ENCODE assay signal across 9 cellular contexts in genomic region chr18:75638223-75638596, GRCh38.
DNase-seq lines count a peak whose midpoint lies in the region; ATAC-seq, FAIRE-seq and TF ChIP-seq lines count a peak whose summit lies in the region.
"Had no signal": no experiment of that assay in that cellular context is flagged by ENCODE, and none has a peak within 500 bp of the region (broad histone marks: within the 10 kb centered on the region; RNA-seq: fewer than 3 reads in every experiment).

No MANE protein-coding gene starts in this region.

- H3K27me3 ChIP-seq in thoracic aorta (replicated peaks; ENCODE audit: insufficient read depth) = no peaks in the 10 kb centered on the region
- H3K27me3 ChIP-seq in CD4-positive, alpha-beta memory T cell (ENCODE audit: insufficient read depth, low read length) = no peaks in the 10 kb centered on the region

- no peaks in the 10 kb centered on the region for H3K9me3 ChIP-seq in mesodermal cell (ENCODE audit: control insufficient read depth, low read length)
- no peaks in the 10 kb centered on the region for H3K9me3 ChIP-seq in thoracic aorta
- H3K9me3 ChIP-seq in CD4-positive, alpha-beta memory T cell (ENCODE audit: control insufficient read depth in 1 of 2, low read length in 2 of 2) = no peaks in the 10 kb centered on the region

- H3K4me3 ChIP-seq in mesodermal cell (ENCODE audit: extremely low read depth, insufficient read depth, low read length, poor library complexity, severe bottlenecking) = no peak overlapping the region
- H3K4me3 ChIP-seq in thoracic aorta = peak overlapping the region; percentile 54
- H3K4me3 ChIP-seq in CD4-positive, alpha-beta memory T cell (ENCODE audit: low read length in 2 of 2) = no peak overlapping the region

- H3K36me3 ChIP-seq in mesodermal cell (ENCODE audit: control insufficient read depth, insufficient read depth, low read length) = no peaks in the 10 kb centered on the region
- H3K36me3 ChIP-seq in thoracic aorta = no peaks in the 10 kb centered on the region
- H3K36me3 ChIP-seq in CD4-positive, alpha-beta memory T cell (ENCODE audit: insufficient read depth, low read length) = no peaks in the 10 kb centered on the region

- intact Hi-C loops in CD4-positive, alpha-beta memory T cell (cut with micrococcal nuclease) = no loop called here

- POLR2A ChIA-PET in CD4-positive, alpha-beta memory T cell (lab: Charles Lee; ENCODE audit: partially characterized antibody) = no interaction called here
- POLR2A ChIA-PET in T-cell (lab: Charles Lee) = no interaction called here

- no peak for ATAC-seq in thoracic aorta (ENCODE audit: insufficient number of reproducible peaks, low FRiP score, low read depth)
- no peak for ATAC-seq in activated naive CD8-positive, alpha-beta T cell treated with anti-CD3 and anti-CD28 coated beads, Interleukin-2, amount 50 U/mL, for 24 hours
- ATAC-seq in T-cell (replicated peaks in 1 of 4) = no peak

- no peaks in the 10 kb centered on the region for H3K36me3 Mint-ChIP-seq in activated naive CD8-positive, alpha-beta T cell treated with anti-CD3 and anti-CD28 coated beads, Interleukin-2, amount 50 U/mL, for 24 hours (ENCODE audit: low read depth)
- no peaks in the 10 kb centered on the region for H3K36me3 Mint-ChIP-seq in CD4-positive, alpha-beta memory T cell
- H3K36me3 Mint-ChIP-seq in T-cell = no peaks in the 10 kb centered on the region

- H3K27ac Mint-ChIP-seq in activated naive CD8-positive, alpha-beta T cell treated with anti-CD3 and anti-CD28 coated beads, Interleukin-2, amount 50 U/mL, for 24 hours = no peak overlapping the region
- H3K27ac Mint-ChIP-seq in CD4-positive, alpha-beta memory T cell = no peak overlapping the region
- no peak overlapping the region for H3K27ac Mint-ChIP-seq in T-cell

- 40 to 47% methylated on average over 7 to 9 of the region's 9 CpGs for WGBS in mesodermal cell (ENCODE audit: insufficient coverage in 2 of 2), 2 experiments

- H3K4me3 Mint-ChIP-seq in activated naive CD8-positive, alpha-beta T cell treated with anti-CD3 and anti-CD28 coated beads, Interleukin-2, amount 50 U/mL, for 24 hours = no peak overlapping the region
- H3K4me3 Mint-ChIP-seq in CD4-positive, alpha-beta memory T cell = no peak overlapping the region
- H3K4me3 Mint-ChIP-seq in T-cell = no peak overlapping the region

- peaks cover 8% of the 10 kb centered on the region for H3K4me1 ChIP-seq in mesodermal cell (ENCODE audit: control insufficient read depth, insufficient read depth, low read length, poor library complexity, severe bottlenecking)
- peaks cover 13 to 20% of the 10 kb centered on the region in 2 donors for H3K4me1 ChIP-seq in thoracic aorta (ENCODE audit: control insufficient read depth in 1 of 2, low read depth in 2 of 2)
- no peaks in the 10 kb centered on the region for H3K4me1 ChIP-seq in CD4-positive, alpha-beta memory T cell (ENCODE audit: insufficient read depth, low read length)

- FAIRE-seq in endometrium (lab: Jason Lieb, UNC) = peak; percentile 33

- no peak for TF ChIP-seq CTCF in thoracic aorta (IDR thresholded peaks at IDR 0.05)

- H3K27ac ChIP-seq in mesodermal cell (ENCODE audit: low read depth, low read length, severe bottlenecking) = peak overlapping the region; percentile 90
- no peak overlapping the region for H3K27ac ChIP-seq in thoracic aorta
- no peak overlapping the region for H3K27ac ChIP-seq in CD4-positive, alpha-beta memory T cell (ENCODE audit: low read depth, low read length)

- DNase-seq in LHCN-M2 (ENCODE audit: low read depth) (peak; percentile 95), thoracic aorta (ENCODE audit: low spot score) (no peak), T-cell (no peak)
- DNase-seq in NK-92 treated with Interleukin-12 subunit alpha and Interleukin-12 subunit beta, amount 100 ng/mL, for 24 hours (lab: John Stamatoyannopoulos, UW) = no peak
- no peak for DNase-seq in activated naive CD8-positive, alpha-beta T cell treated with anti-CD3 and anti-CD28 coated beads, Interleukin-2, amount 50 U/mL, for 24 hours
- DNase-seq in CD4-positive, alpha-beta memory T cell = no peak
- DNase-seq: activated CD4-positive, alpha-beta T cell treated with anti-CD3 and anti-CD28 coated beads for 48 hours had no signal

- peaks cover 7% of the 10 kb centered on the region for H3K27me3 Mint-ChIP-seq in activated naive CD8-positive, alpha-beta T cell treated with anti-CD3 and anti-CD28 coated beads, Interleukin-2, amount 50 U/mL, for 24 hours
- peaks cover 0 to 3% of the 10 kb centered on the region in 2 donors for H3K27me3 Mint-ChIP-seq in CD4-positive, alpha-beta memory T cell
- peaks cover 7 to 8% of the 10 kb centered on the region in 2 donors for H3K27me3 Mint-ChIP-seq in T-cell

- H3K9me3 Mint-ChIP-seq in activated naive CD8-positive, alpha-beta T cell treated with anti-CD3 and anti-CD28 coated beads, Interleukin-2, amount 50 U/mL, for 24 hours = no peaks in the 10 kb centered on the region
- H3K9me3 Mint-ChIP-seq in CD4-positive, alpha-beta memory T cell = peaks cover 0 to 5% (median 0%) of the 10 kb centered on the region in 8 donors
- H3K9me3 Mint-ChIP-seq in T-cell = peaks cover 0 to 5% (median 0%) of the 10 kb centered on the region in 3 donors

- CTCF ChIA-PET in CD4-positive, alpha-beta memory T cell (lab: Charles Lee; ENCODE audit: partially characterized antibody) = no interaction called here
- CTCF ChIA-PET in T-cell (lab: Charles Lee) = no interaction called here

- no peaks in the 10 kb centered on the region for H3K4me1 Mint-ChIP-seq in activated naive CD8-positive, alpha-beta T cell treated with anti-CD3 and anti-CD28 coated beads, Interleukin-2, amount 50 U/mL, for 24 hours
- no peaks in the 10 kb centered on the region for H3K4me1 Mint-ChIP-seq in CD4-positive, alpha-beta memory T cell
- H3K4me1 Mint-ChIP-seq in T-cell = no peaks in the 10 kb centered on the region
